Comparison of ENCODE assay signal across 8 cellular contexts in genomic region chr20:45933231-45934045, GRCh38.
DNase-seq lines count a peak whose midpoint lies in the region; ATAC-seq and TF ChIP-seq lines count a peak whose summit lies in the region.

No MANE protein-coding gene starts in this region.

- H3K4me1 ChIP-seq in BLaER1 treated with 17β-estradiol and CSF1 and Interleukin-3, amounts not matched to agents 10 nM and 100 nM, result peaks cover 18 to 39% (median 26%) of the 10 kb centered on the region in 10 experiments

- TF ChIP-seq CTCF in VCaP (conservative IDR thresholded peaks at IDR 0.05), result peak; percentile 71

- peak overlapping the region; percentile 78 to 98 (median 86) for H3K4me3 ChIP-seq in BLaER1 treated with 17β-estradiol and CSF1 and Interleukin-3, amounts not matched to agents 10 nM and 100 nM

- H3K27me3 ChIP-seq in BLaER1 treated with 17β-estradiol and CSF1 and Interleukin-3, amounts not matched to agents 10 nM and 100 nM, result no peaks in the 10 kb centered on the region

- H3K36me3 ChIP-seq in BLaER1 treated with 17β-estradiol and CSF1 and Interleukin-3, amounts not matched to agents 10 nM and 100 nM, result peaks cover 17 to 21% (median 19%) of the 10 kb centered on the region in 11 experiments

- peak overlapping the region; percentile 99 to 100 (median 100) for H3K9ac ChIP-seq in BLaER1 treated with 17β-estradiol and CSF1 and Interleukin-3, amounts not matched to agents 10 nM and 100 nM

- no peaks in the 10 kb centered on the region for H3K9me3 ChIP-seq in BLaER1 treated with 17β-estradiol and CSF1 and Interleukin-3, amounts not matched to agents 10 nM and 100 nM (replicated peaks in 1 of 11)

- peak overlapping the region; percentile 99 to 100 (median 100) for H3K27ac ChIP-seq in BLaER1 treated with 17β-estradiol and CSF1 and Interleukin-3, amounts not matched to agents 10 nM and 100 nM
- H3K27ac ChIP-seq in VCaP, result peak overlapping the region; percentile 100

- peaks cover 0 to 43% (median 26%) of the 10 kb centered on the region in 11 experiments; a peak in 15 of 22 replicates for H4K20me1 ChIP-seq in BLaER1 treated with 17β-estradiol and CSF1 and Interleukin-3, amounts not matched to agents 10 nM and 100 nM

- H3K4me2 ChIP-seq in BLaER1 treated with 17β-estradiol and CSF1 and Interleukin-3, amounts not matched to agents 10 nM and 100 nM, result peak overlapping the region; percentile 84 to 99 (median 92)

- peak; percentile 34 for DNase-seq in GOT3 (lab: John Stamatoyannopoulos, UW)
- DNase-seq in NCI-H2171 treated with DMSO at 0.1 percent for 48 hours (lab: John Stamatoyannopoulos, UW), result peak; percentile 89
- DNase-seq in central memory CD4-positive, alpha-beta T cell, result peak; percentile 50
- peak; percentile 69 for DNase-seq in inferior parietal cortex (ENCODE audit: extremely low spot score)
- peak; percentile 79 for DNase-seq in smooth muscle cell of the brain vasculature (ENCODE audit: low read depth, low spot score)

- ATAC-seq in HG02973 (IDR thresholded peaks at IDR 0.05; ENCODE audit: unreplicated experiment), result no peak

Comparison
In these comparisons a context has a peak if more than half of its experiments do, and no peak if none do; other contexts are left out.
1. DNase-seq: peak in every context shown above with its lines; median percentile 89 in NCI-H2171 treated with DMSO at 0.1 percent for 48 hours; 79 in smooth muscle cell of the brain vasculature; 69 in inferior parietal cortex; 50 in central memory CD4-positive, alpha-beta T cell; 34 in GOT3.